Comparison of ENCODE assay signal across 16 cellular contexts in the genomic region with DNA sequence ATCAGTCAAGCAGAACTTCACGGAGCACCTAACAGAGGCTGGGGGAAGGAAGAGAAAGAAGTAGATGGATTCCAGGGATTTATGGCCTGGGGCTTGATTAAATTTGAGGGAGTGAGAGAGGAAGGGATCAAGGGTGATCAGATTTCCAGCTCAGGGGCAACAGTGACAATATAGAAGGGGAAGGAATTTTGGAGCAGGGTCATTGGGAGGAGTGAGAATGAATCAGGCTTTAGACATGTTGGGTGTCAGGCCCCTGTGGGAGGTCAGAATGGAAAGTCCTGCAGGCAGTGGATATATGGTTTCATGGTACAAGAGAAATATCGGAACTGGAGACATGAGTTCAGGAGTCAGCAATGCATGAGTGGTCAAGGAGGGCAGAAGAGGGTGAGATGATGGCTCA.
DNase-seq lines count a peak whose midpoint lies in the region; ATAC-seq, FAIRE-seq and TF ChIP-seq lines count a peak whose summit lies in the region.
"Had no signal": no experiment of that assay in that cellular context is flagged by ENCODE, and none has a peak within 500 bp of the region (broad histone marks: within the 10 kb centered on the region; RNA-seq: fewer than 3 reads in every experiment).

No MANE protein-coding gene starts in this region.

- no peaks in the 10 kb centered on the region for H3K27me3 ChIP-seq in BLaER1 treated with 17β-estradiol and CSF1 and Interleukin-3, amounts not matched to agents 10 nM and 100 nM
- peaks cover 93% of the 10 kb centered on the region for H3K27me3 ChIP-seq in neural progenitor cell
- H3K27me3 ChIP-seq: Peyer's patch had no signal

- H4K20me1 ChIP-seq in BLaER1 treated with 17β-estradiol and CSF1 and Interleukin-3, amounts not matched to agents 10 nM and 100 nM = no peaks in the 10 kb centered on the region
- no peaks in the 10 kb centered on the region for H4K20me1 ChIP-seq in neural progenitor cell (ENCODE audit: low read depth)

- CTCF ChIA-PET in WTC11 (lab: Charles Lee) = interaction anchor here (1.1 to 1.6 kb wide), 3 partner anchors 29 to 126 kb away, joined by 3 to 5 read pairs (median 3); partner anchors contain the start of gene GLCE

- no peaks in the 10 kb centered on the region for H3K36me3 ChIP-seq in BLaER1 treated with 17β-estradiol and CSF1 and Interleukin-3, amounts not matched to agents 10 nM and 100 nM
- no peaks in the 10 kb centered on the region for H3K36me3 ChIP-seq in neural progenitor cell
- H3K36me3 ChIP-seq: Peyer's patch had no signal

- no peak overlapping the region for H3K4me3 ChIP-seq in BLaER1 treated with 17β-estradiol and CSF1 and Interleukin-3, amounts not matched to agents 10 nM and 100 nM
- no peak overlapping the region for H3K4me3 ChIP-seq in neural progenitor cell
- H3K4me3 ChIP-seq: Peyer's patch, SK-N-MC had no signal

- H3K27ac ChIP-seq in BLaER1 treated with 17β-estradiol and CSF1 and Interleukin-3, amounts not matched to agents 10 nM and 100 nM = no peak overlapping the region
- H3K27ac ChIP-seq in neural progenitor cell = no peak overlapping the region
- H3K27ac ChIP-seq: Peyer's patch had no signal

- peak; percentile 47 for DNase-seq in HTR-8/SVneo (ENCODE audit: insufficient read length, low spot score)
- no peak for DNase-seq in WTC11 (ENCODE audit: low spot score)
- DNase-seq in neural progenitor cell (ENCODE audit: low spot score) = no peak
- no peak for DNase-seq in NOMO-1 treated with dmso at 0.1 percent for 144 hours (lab: John Stamatoyannopoulos, UW; ENCODE audit: unreplicated experiment)
- DNase-seq in H4 (ENCODE audit: low spot score) = no peak
- DNase-seq in activated CD8-positive, alpha-beta memory T cell treated with anti-CD3 and anti-CD28 coated beads, Interleukin-2, amount 50 U/mL, for 4 hours = no peak
- DNase-seq: AML-193; CD4-positive, alpha-beta T cell; MM.1S; NCI-H1092 treated with DMSO at 0.1 percent for 48 hours; NCI-H226; NCI-H524 treated with DMSO at 0.1 percent for 48 hours; Peyer's patch had no signal

- H3K4me3 Mint-ChIP-seq in WTC11 (peak overlapping the region; percentile 4), neural progenitor cell (peak overlapping the region; percentile 47)
- H3K4me3 Mint-ChIP-seq: CD4-positive, alpha-beta T cell had no signal

- H3K27me3 Mint-ChIP-seq in WTC11 (ENCODE audit: low read depth) = peaks cover 16% of the 10 kb centered on the region
- peaks cover 47% of the 10 kb centered on the region for H3K27me3 Mint-ChIP-seq in neural progenitor cell (ENCODE audit: insufficient read depth, low read depth)

- H3K4me1 Mint-ChIP-seq in WTC11 (peaks cover 91% of the 10 kb centered on the region), neural progenitor cell (peaks cover 57% of the 10 kb centered on the region)

- H3K9me3 ChIP-seq in BLaER1 treated with 17β-estradiol and CSF1 and Interleukin-3, amounts not matched to agents 10 nM and 100 nM (replicated peaks in 1 of 11) = no peaks in the 10 kb centered on the region; a peak in 1 of 22 replicates
- H3K9me3 ChIP-seq in neural progenitor cell (ENCODE audit: low read depth) = no peaks in the 10 kb centered on the region
- H3K9me3 ChIP-seq: Peyer's patch had no signal

- H3K4me1 ChIP-seq in BLaER1 treated with 17β-estradiol and CSF1 and Interleukin-3, amounts not matched to agents 10 nM and 100 nM = peaks cover 10 to 70% (median 44%) of the 10 kb centered on the region in 10 experiments; a peak in 19 of 20 replicates
- H3K4me1 ChIP-seq in neural progenitor cell = peaks cover 57% of the 10 kb centered on the region
- H3K4me1 ChIP-seq: Peyer's patch had no signal

- TF ChIP-seq CTCF in WTC11 (IDR thresholded peaks at IDR 0.05) = no peak
- no peak for TF ChIP-seq CTCF in neural progenitor cell (IDR thresholded peaks at IDR 0.05)

- H3K9ac ChIP-seq in BLaER1 treated with 17β-estradiol and CSF1 and Interleukin-3, amounts not matched to agents 10 nM and 100 nM = no peak overlapping the region
- H3K9ac ChIP-seq in neural progenitor cell = no peak overlapping the region

- POLR2A ChIA-PET in WTC11 (lab: Charles Lee) = no interaction called here

- H3K36me3 Mint-ChIP-seq in WTC11 (no peaks in the 10 kb centered on the region), neural progenitor cell (no peaks in the 10 kb centered on the region)

- H3K9me3 Mint-ChIP-seq in WTC11 (no peaks in the 10 kb centered on the region), neural progenitor cell (no peaks in the 10 kb centered on the region)
- H3K9me3 Mint-ChIP-seq: CD4-positive, alpha-beta T cell had no signal

- no peak for ATAC-seq in WTC11
- ATAC-seq: Right ventricle myocardium inferior had no signal

- no peak for FAIRE-seq in HTR-8/SVneo (lab: Jason Lieb, UNC)

- peak overlapping the region; percentile 12; the same call in 1 of the 2 replicates for H3K27ac Mint-ChIP-seq in WTC11
- H3K27ac Mint-ChIP-seq in neural progenitor cell = no peak overlapping the region
- H3K27ac Mint-ChIP-seq: CD4-positive, alpha-beta T cell had no signal

- peaks cover 38% of the 10 kb centered on the region for H3F3A ChIP-seq in neural progenitor cell (ENCODE audit: low read depth)

- H3K4me2 ChIP-seq in BLaER1 treated with 17β-estradiol and CSF1 and Interleukin-3, amounts not matched to agents 10 nM and 100 nM = peak overlapping the region in 10 of 11 experiments; percentile 23 to 95 (median 77); a peak in 17 of 22 replicates
- H3K4me2 ChIP-seq in neural progenitor cell = peak overlapping the region; percentile 16

- no peaks in the 10 kb centered on the region for H3K79me2 ChIP-seq in neural progenitor cell (ENCODE audit: low read depth)

- no peak overlapping the region for H2AFZ ChIP-seq in neural progenitor cell (replicated peaks)

TF ChIP-seq in WTC11, 78 proteins besides CTCF, POLR2A, EP300 and RAD21 (continues in another document):
- TF ChIP-seq ZNF396 (CRISPR knock-in tag; IDR thresholded peaks at IDR 0.05; ENCODE audit: borderline replicate concordance) (no peak), RORB (CRISPR knock-in tag; IDR thresholded peaks at IDR 0.05) (no peak), PRDM15 (CRISPR knock-in tag; IDR thresholded peaks at IDR 0.05) (no peak), USF2 (CRISPR knock-in tag; IDR thresholded peaks at IDR 0.05) (no peak), ZBTB21 (CRISPR knock-in tag; IDR thresholded peaks at IDR 0.05; ENCODE audit: borderline replicate concordance) (no peak), E2F4 (CRISPR knock-in tag; IDR thresholded peaks at IDR 0.05; ENCODE audit: borderline replicate concordance, low read depth) (no peak), KAT7 (CRISPR knock-in tag; IDR thresholded peaks at IDR 0.05; ENCODE audit: borderline replicate concordance) (no peak), ZNF232 (CRISPR knock-in tag; IDR thresholded peaks at IDR 0.05) (no peak)
- TF ChIP-seq, protein P1, sequence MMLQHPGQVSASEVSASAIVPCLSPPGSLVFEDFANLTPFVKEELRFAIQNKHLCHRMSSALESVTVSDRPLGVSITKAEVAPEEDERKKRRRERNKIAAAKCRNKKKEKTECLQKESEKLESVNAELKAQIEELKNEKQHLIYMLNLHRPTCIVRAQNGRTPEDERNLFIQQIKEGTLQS (CRISPR knock-in tag; conservative IDR thresholded peaks at IDR 0.05) = no peak
- TF ChIP-seq, protein P2, sequence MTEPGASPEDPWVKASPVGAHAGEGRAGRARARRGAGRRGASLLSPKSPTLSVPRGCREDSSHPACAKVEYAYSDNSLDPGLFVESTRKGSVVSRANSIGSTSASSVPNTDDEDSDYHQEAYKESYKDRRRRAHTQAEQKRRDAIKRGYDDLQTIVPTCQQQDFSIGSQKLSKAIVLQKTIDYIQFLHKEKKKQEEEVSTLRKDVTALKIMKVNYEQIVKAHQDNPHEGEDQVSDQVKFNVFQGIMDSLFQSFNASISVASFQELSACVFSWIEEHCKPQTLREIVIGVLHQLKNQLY (CRISPR knock-in tag; IDR thresholded peaks at IDR 0.05) = no peak
